Comparison of ENCODE assay signal across 8 cellular contexts in genomic region chr12:109461846-109462766, GRCh38. TPM values are rescaled to one million over a fixed set of nuclear protein-coding genes. Genes with fewer than 3 reads are reported as not detected.
DNase-seq lines count a peak whose midpoint lies in the region; ATAC-seq, FAIRE-seq and TF ChIP-seq lines count a peak whose summit lies in the region.

No MANE protein-coding gene starts in this region.

- no peak for TF ChIP-seq POLR2A in H54 (IDR thresholded peaks at IDR 0.05; ENCODE audit: low read depth, low read length)
- peak in 1 of 2 donors; percentile 28 for TF ChIP-seq POLR2A in heart left ventricle (IDR thresholded peaks at IDR 0.05)

- no peaks in the 10 kb centered on the region for H3K9me3 ChIP-seq in heart left ventricle

- no peaks in the 10 kb centered on the region for H3K27me3 ChIP-seq in heart left ventricle

- CTCF ChIA-PET in GM10248 (lab: Yijun Ruan, JAX) = interaction anchor here (0.9 to 1.9 kb wide), 10 partner anchors 9 to 383 kb away, joined by 3 to 6 read pairs (median 4); no protein-coding TSS in a partner anchor

- peak overlapping the region; percentile 89 to 100 (median 96) for H3K27ac ChIP-seq in heart left ventricle

- POLR2A ChIA-PET in GM10248 (lab: Yijun Ruan, JAX) = no interaction called here

- intact Hi-C loops in heart left ventricle (cut with DNase I) (loop anchor here in 1 of 10 donors (1.0 kb wide), 1 partner anchor 15 kb away; the partner anchor contains the start of genes KCTD10 and UBE3B), posterior vena cava (cut with DNase I) (no loop called here)

- no peak for FAIRE-seq in H54 (lab: Jason Lieb, UNC)

- peaks cover 54 to 99% (median 89%) of the 10 kb centered on the region in 12 donors for H3K4me1 ChIP-seq in heart left ventricle

- ATAC-seq in heart left ventricle (peak; percentile 87 to 93 (median 90)), GM18870 (IDR thresholded peaks at IDR 0.05; ENCODE audit: unreplicated experiment) (no peak)

- TF ChIP-seq CTCF in WI38 (IDR thresholded peaks at IDR 0.05; ENCODE audit: low read depth, low read length) (no peak), heart left ventricle (IDR thresholded peaks at IDR 0.05) (no peak), GM10248 (IDR thresholded peaks at IDR 0.05; ENCODE audit: control extremely low read depth, extremely low read depth, low read depth, missing control alignments) (no peak)

- WGBS in heart left ventricle, 4 donors = 49 to 59% (median 52%) methylated on average over 13 of the region's 13 CpGs

- DNase-seq in H54 (ENCODE audit: insufficient read length, low spot score) = peak; percentile 69
- DNase-seq in heart left ventricle = peak; percentile 87 to 96 (median 91)
- DNase-seq in posterior vena cava (ENCODE audit: low spot score) = peak; percentile 97
- DNase-seq in NCI-H2081 (lab: John Stamatoyannopoulos, UW) = no peak
- DNase-seq in NAMALWA (ENCODE audit: low spot score) = no peak
- DNase-seq in GM10248 (ENCODE audit: extremely low spot score) = no peak

- H3K36me3 ChIP-seq in heart left ventricle = peaks cover 0 to 55% (median 31%) of the 10 kb centered on the region in 9 donors

- peak overlapping the region; percentile 34 for H3K4me3 ChIP-seq in WI38 (ENCODE audit: low read depth, low read length)
- peak overlapping the region in 5 of 12 donors; percentile 15 to 38 (median 29) for H3K4me3 ChIP-seq in heart left ventricle

RNA-seq across cellular contexts. Expression of gene KCTD10, which starts 15.0 kb away (rescaled TPM):
- total RNA-seq in heart left ventricle (10 to 100 TPM; 20.8 to 52.3 (median 37.1) TPM), posterior vena cava (100 to 1,000 TPM; 136 to 138 TPM)
- 10 to 100 TPM in 1 of 2 donors, 1 to 10 TPM in 1; 9.5 to 47.6 TPM for polyA plus RNA-seq in heart left ventricle

RNA-seq across cellular contexts. Expression of gene UBE3B, which starts 15.3 kb away (rescaled TPM):
- total RNA-seq in heart left ventricle (10 to 100 TPM; 45.7 to 82.7 (median 53.8) TPM), posterior vena cava (10 to 100 TPM; 29.5 to 34.9 TPM)
- polyA plus RNA-seq in heart left ventricle = 10 to 100 TPM; 19.1 to 24.4 TPM

Comparison
In these comparisons a context has a peak if more than half of its experiments do, and no peak if none do; other contexts are left out.
1. DNase-seq: peak in H54 (single experiment), heart left ventricle (5 of 5) and posterior vena cava (single experiment); none in NCI-H2081 (0 of 2), NAMALWA (single experiment) and GM10248 (single experiment).